In the genomic region with DNA sequence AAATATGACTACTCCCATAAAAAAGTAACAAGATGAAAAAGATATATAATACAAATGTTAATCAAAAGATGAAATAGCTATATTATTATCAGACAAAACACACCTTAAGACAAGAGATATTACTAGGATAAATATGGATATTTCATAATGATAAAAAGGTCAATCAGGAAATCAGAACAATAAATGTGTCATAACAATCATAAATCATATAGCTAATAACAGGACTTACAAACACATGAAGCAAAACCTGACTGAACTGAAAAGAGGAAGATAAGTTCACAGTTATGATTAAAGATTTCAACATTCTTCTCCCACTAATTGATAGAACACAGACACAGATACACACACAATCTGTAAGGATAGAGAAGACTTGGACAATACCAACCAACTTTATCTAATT, we compare ENCODE assay signal across 23 cellular contexts.
"Had no signal": no experiment of that assay in that cellular context is flagged by ENCODE, and none has a peak within 500 bp of the region (broad histone marks: within the 10 kb centered on the region; RNA-seq: fewer than 3 reads in every experiment).

No MANE protein-coding gene starts in this region.

- H3K4me2 ChIP-seq: neural progenitor cell had no signal

- H3K9me3 ChIP-seq: left lung, sigmoid colon, transverse colon had no signal

- H3K4me1 ChIP-seq: heart right ventricle, left lung, neural progenitor cell, sigmoid colon, transverse colon had no signal

- ATAC-seq: heart right ventricle; left lung; naive thymus-derived CD8-positive, alpha-beta T cell; stimulated activated naive B cell treated with anti-CD40 and anti-IgM and Interleukin-4, amounts not matched to agents 10 μg/mL and 1 μg/mL and 100 μg/mL, for 72 hours had no signal

- H3K36me3 ChIP-seq: heart right ventricle, left lung, neural progenitor cell, sigmoid colon, transverse colon had no signal

- FAIRE-seq: endometrium, urothelium cell line had no signal

- H2AFZ ChIP-seq: neural progenitor cell had no signal

- H3K9ac ChIP-seq: neural progenitor cell had no signal

- H3K27me3 ChIP-seq: heart right ventricle, left lung, neural progenitor cell, sigmoid colon, transverse colon had no signal

- DNase-seq: activated CD4-positive, alpha-beta T cell treated with anti-CD3 and anti-CD28 coated beads for 4 hours; activated CD4-positive, alpha-beta T cell treated with anti-CD3 and anti-CD28 coated beads, Interleukin-2, amount 50 U/mL, for 48 hours; activated CD4-positive, CD25-positive, alpha-beta regulatory T cell; activated naive CD4-positive, alpha-beta T cell treated with Interleukin-2 at 50 U/mL for 16 hours; activated naive CD8-positive, alpha-beta T cell treated with anti-CD3 and anti-CD28 coated beads for 36 hours; activated T-cell treated with anti-CD3 and anti-CD28 coated beads, Interleukin-2, amount 50 U/mL, for 48 hours; amygdala; cerebellar nuclear complex; cortex of kidney; erythroblast; foreskin fibroblast; heart right ventricle; kidney glomerular epithelial cell; left lung; naive thymus-derived CD8-positive, alpha-beta T cell; sigmoid colon; stimulated activated CD4-positive, alpha-beta T cell treated with anti-CD3 and anti-CD28 coated beads, Interleukin-2, amount 100 ng/mL, for 48 hours; stimulated activated CD8-positive, alpha-beta memory T cell treated with anti-CD3 and anti-CD28 coated beads, Interleukin-4, amount 100 ng/mL, for 48 hours; stimulated activated naive B cell treated with anti-CD40 and anti-IgM and Interleukin-4, amounts not matched to agents 10 μg/mL and 1 μg/mL and 100 μg/mL, for 72 hours; transverse colon had no signal

- H3K4me3 ChIP-seq: heart right ventricle, left lung, neural progenitor cell, sigmoid colon, transverse colon had no signal

- H3K27ac ChIP-seq: heart right ventricle, left lung, neural progenitor cell, sigmoid colon, transverse colon had no signal
